Comparison of ENCODE assay signal across 13 cellular contexts in the genomic region with DNA sequence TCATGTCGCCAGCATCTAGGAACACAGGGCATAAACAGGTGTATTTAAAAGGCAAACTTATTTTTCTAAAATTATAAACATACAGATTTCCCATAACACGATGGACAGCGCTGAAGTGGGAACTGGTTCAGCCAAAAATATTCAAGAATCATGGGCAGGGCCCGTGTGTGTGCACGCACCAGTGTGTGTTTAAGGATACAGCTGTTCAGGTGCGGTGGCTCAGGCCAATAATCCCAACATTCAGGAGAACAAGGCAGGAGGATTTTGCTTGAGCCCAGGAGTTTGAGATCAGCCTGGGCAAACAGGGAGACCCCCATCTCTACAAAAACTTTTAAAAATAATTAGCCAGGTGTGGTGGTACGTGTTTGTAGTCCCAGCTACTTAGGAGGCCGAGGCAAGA.
DNase-seq lines count a peak whose midpoint lies in the region; ATAC-seq and TF ChIP-seq lines count a peak whose summit lies in the region.
"Had no signal": no experiment of that assay in that cellular context is flagged by ENCODE, and none has a peak within 500 bp of the region (broad histone marks: within the 10 kb centered on the region; RNA-seq: fewer than 3 reads in every experiment).

No MANE protein-coding gene starts in this region.

- no peak overlapping the region for H3K27ac Mint-ChIP-seq in osteocyte (ENCODE audit: unreplicated experiment)
- H3K27ac Mint-ChIP-seq: B cell; CD4-positive, alpha-beta T cell had no signal

- peak; percentile 45 for DNase-seq in coronary artery (ENCODE audit: low spot score)
- peak; percentile 22 for DNase-seq in left lobe of liver (ENCODE audit: low spot score)
- DNase-seq in osteocyte (ENCODE audit: extremely low spot score, unreplicated experiment): peak; percentile 71
- DNase-seq in NCI-H1417 (lab: John Stamatoyannopoulos, UW): no peak
- DNase-seq in SJCRH30: no peak
- DNase-seq in GM19240 (ENCODE audit: insufficient read length, low spot score): no peak
- DNase-seq in NCI-H146 treated with DMSO at 0.1 percent for 48 hours (lab: John Stamatoyannopoulos, UW; ENCODE audit: unreplicated experiment): no peak
- DNase-seq: C1 segment of cervical spinal cord, Calu3, DMS 273 treated with DMSO at 0.1 percent for 48 hours had no signal

- no peaks in the 10 kb centered on the region for H3K4me1 Mint-ChIP-seq in osteocyte (ENCODE audit: unreplicated experiment)
- H3K4me1 Mint-ChIP-seq: B cell had no signal

- H3K27ac ChIP-seq in coronary artery: no peak overlapping the region
- H3K27ac ChIP-seq in SJCRH30: no peak overlapping the region

- H3K4me3 Mint-ChIP-seq in osteocyte (ENCODE audit: unreplicated experiment): no peak overlapping the region
- H3K4me3 Mint-ChIP-seq: B cell; CD4-positive, alpha-beta T cell had no signal

- no peaks in the 10 kb centered on the region for H3K36me3 Mint-ChIP-seq in osteocyte (ENCODE audit: unreplicated experiment)

- H3K36me3 ChIP-seq in SJCRH30: no peaks in the 10 kb centered on the region

- H3K4me1 ChIP-seq in SJCRH30: no peaks in the 10 kb centered on the region

- H3K9me3 Mint-ChIP-seq in osteocyte (ENCODE audit: unreplicated experiment): no peaks in the 10 kb centered on the region
- H3K9me3 Mint-ChIP-seq: CD4-positive, alpha-beta T cell had no signal

- ATAC-seq in left lobe of liver: no peak
- ATAC-seq: HCT116 had no signal

- no peaks in the 10 kb centered on the region for H3K27me3 Mint-ChIP-seq in osteocyte (ENCODE audit: unreplicated experiment)

- H3K4me3 ChIP-seq in coronary artery (no peak overlapping the region), SJCRH30 (no peak overlapping the region)

- TF ChIP-seq CTCF in coronary artery (IDR thresholded peaks at IDR 0.05) (no peak), osteocyte (IDR thresholded peaks at IDR 0.05) (no peak)

- peaks cover 10% of the 10 kb centered on the region for H3K27me3 ChIP-seq in SJCRH30

- H3K9me3 ChIP-seq in SJCRH30 (replicated peaks): no peaks in the 10 kb centered on the region

Comparison
In these comparisons a context has a peak if more than half of its experiments do, and no peak if none do; other contexts are left out.
1. DNase-seq: peak in coronary artery (single experiment), left lobe of liver (single experiment) and osteocyte (single experiment); none in NCI-H1417 (0 of 3), SJCRH30 (0 of 2), GM19240 (single experiment) and NCI-H146 treated with DMSO at 0.1 percent for 48 hours (single experiment).